Comparison of ENCODE assay signal across 20 cellular contexts in genomic region chr3:174862666-174863065, GRCh38. TPM values are rescaled to one million over a fixed set of nuclear protein-coding genes. Genes with fewer than 3 reads are reported as not detected.
DNase-seq lines count a peak whose midpoint lies in the region; ATAC-seq and TF ChIP-seq lines count a peak whose summit lies in the region.
"Had no signal": no experiment of that assay in that cellular context is flagged by ENCODE, and none has a peak within 500 bp of the region (broad histone marks: within the 10 kb centered on the region; RNA-seq: fewer than 3 reads in every experiment).

No MANE protein-coding gene starts in this region.

- DNase-seq in NCI-H2171 treated with DMSO at 0.1 percent for 48 hours (lab: John Stamatoyannopoulos, UW) = peak; percentile 6
- no peak for DNase-seq in NCI-H2171 (lab: John Stamatoyannopoulos, UW)
- peak; percentile 60 for DNase-seq in NCI-H446 treated with DMSO at 0.1 percent for 48 hours (lab: John Stamatoyannopoulos, UW)
- peak; percentile 37 for DNase-seq in inferior parietal cortex (ENCODE audit: extremely low spot score)
- DNase-seq in superior temporal gyrus (ENCODE audit: extremely low spot score) = peak; percentile 58
- DNase-seq in osteocyte (ENCODE audit: extremely low spot score, unreplicated experiment) = no peak
- DNase-seq in ACHN = no peak
- DNase-seq: activated naive CD4-positive, alpha-beta T cell treated with anti-CD3 and anti-CD28 coated beads for 36 hours; activated T-cell treated with anti-CD3 and anti-CD28 coated beads, Interleukin-2, amount 50 U/mL, for 48 hours; erythroblast; GF-D8; GOT3; KBM-7; SIG-M5; spleen; stimulated activated CD4-positive, alpha-beta T cell treated with anti-CD3 and anti-CD28 coated beads, Interleukin-4, amount 100 ng/mL, for 4 hours had no signal

- H3K36me3 Mint-ChIP-seq in osteocyte (ENCODE audit: unreplicated experiment) = no peaks in the 10 kb centered on the region
- H3K36me3 Mint-ChIP-seq: CD14-positive monocyte had no signal

- ATAC-seq in GM18858 (IDR thresholded peaks at IDR 0.05; ENCODE audit: unreplicated experiment) = no peak

- TF ChIP-seq CTCF in osteocyte (IDR thresholded peaks at IDR 0.05) = no peak

- in situ Hi-C loops in ACHN (cut with HindIII; ENCODE audit: low pct_ligation_motif_present, low pct_unique_long_range_greater_than_20kb, low sequenced_read_pairs) = no loop called here

- H3K27ac Mint-ChIP-seq in osteocyte (ENCODE audit: unreplicated experiment) = no peak overlapping the region
- H3K27ac Mint-ChIP-seq: activated naive CD4-positive, alpha-beta T cell treated with anti-CD3 and anti-CD28 coated beads for 36 hours; CD14-positive monocyte had no signal

- H3K27me3 Mint-ChIP-seq in osteocyte (ENCODE audit: unreplicated experiment) = no peaks in the 10 kb centered on the region

- H3K4me3 Mint-ChIP-seq in osteocyte (ENCODE audit: unreplicated experiment) = no peak overlapping the region
- H3K4me3 Mint-ChIP-seq: activated naive CD4-positive, alpha-beta T cell treated with anti-CD3 and anti-CD28 coated beads for 36 hours; CD14-positive monocyte; neural crest cell had no signal

- H3K4me1 Mint-ChIP-seq in osteocyte (ENCODE audit: unreplicated experiment) = peaks cover 12% of the 10 kb centered on the region
- H3K4me1 Mint-ChIP-seq: CD14-positive monocyte, neural crest cell had no signal

- H3K9me3 Mint-ChIP-seq in osteocyte (ENCODE audit: unreplicated experiment) = no peaks in the 10 kb centered on the region
- H3K9me3 Mint-ChIP-seq: activated naive CD4-positive, alpha-beta T cell treated with anti-CD3 and anti-CD28 coated beads for 36 hours; neural crest cell had no signal

RNA-seq across cellular contexts. Expression of gene NAALADL2, which starts 3.5 kb away (rescaled TPM):
- total RNA-seq in osteocyte = 15.3 and 16.1 TPM in 2 replicates
- total RNA-seq: activated CD8-positive, alpha-beta memory T cell treated with anti-CD3 and anti-CD28 coated beads for 36 hours; activated naive CD4-positive, alpha-beta T cell treated with anti-CD3 and anti-CD28 coated beads for 36 hours had no signal

Comparison
In these comparisons a context has a peak if more than half of its experiments do, and no peak if none do; other contexts are left out.
1. DNase-seq: peak in NCI-H2171 treated with DMSO at 0.1 percent for 48 hours (single experiment), NCI-H446 treated with DMSO at 0.1 percent for 48 hours (single experiment), inferior parietal cortex (single experiment) and superior temporal gyrus (single experiment); none in NCI-H2171 (single experiment), osteocyte (single experiment) and ACHN (single experiment).